ENCODE assay signal across 1 cellular context in genomic region chr11:40819230-40819629, GRCh38.
TF ChIP-seq lines count a peak whose summit lies in the region.

No MANE protein-coding gene starts in this region.

TF ChIP-seq in GM23338, 12 proteins besides CTCF, POLR2A, EP300 and RAD21 (continued from another document):
- TF ChIP-seq ZNF462 (CRISPR knock-in tag; IDR thresholded peaks at IDR 0.05), result no peak
